Comparison of ENCODE assay signal across 30 cellular contexts in the genomic region with DNA sequence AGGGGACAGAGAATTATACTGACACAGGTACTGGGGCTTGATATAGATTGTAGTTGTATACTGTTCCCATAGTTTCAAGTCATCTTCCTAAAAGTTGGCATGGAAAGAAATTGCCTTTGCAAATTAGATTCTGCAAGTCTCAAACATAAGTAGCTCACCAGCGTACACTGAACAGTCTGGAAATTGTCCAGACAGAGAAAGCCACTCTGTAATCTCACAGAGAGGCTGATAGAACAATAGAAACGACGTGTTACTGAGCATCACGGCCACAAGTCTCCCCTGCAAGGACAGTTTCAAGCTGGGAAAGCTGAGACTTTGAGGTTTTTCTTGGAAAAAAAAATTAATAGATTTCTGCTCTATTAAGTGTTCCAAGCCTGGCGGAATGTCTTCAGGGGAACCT.
"Had no signal": no experiment of that assay in that cellular context is flagged by ENCODE, and none has a peak within 500 bp of the region (broad histone marks: within the 10 kb centered on the region; RNA-seq: fewer than 3 reads in every experiment).

No MANE protein-coding gene starts in this region.

- H3K27ac ChIP-seq: lower lobe of right lung, neural progenitor cell, neutrophil, parathyroid adenoma, right atrium auricular region, right lobe of liver, testis, thyroid gland, transverse colon, upper lobe of left lung, vagina had no signal

- H3K79me2 ChIP-seq: parathyroid adenoma had no signal

- DNase-seq: hippocampal formation; kidney glomerular epithelial cell; left cardiac atrium; lower lobe of right lung; mammary epithelial cell; mesendoderm; naive B cell; natural killer cell; nephron progenitor cell; occipital lobe; right lobe of liver; stimulated activated CD4-positive, alpha-beta T cell treated with anti-CD3 and anti-CD28 coated beads, Interleukin-1b, Interleukin-23, amount 100 ng/mL, for 48 hours; stimulated activated CD4-positive, alpha-beta T cell treated with anti-CD3 and anti-CD28 coated beads, Interleukin-2, amount 100 ng/mL, for 48 hours; stimulated activated CD4-positive, alpha-beta T cell treated with anti-CD3 and anti-CD28 coated beads, Interleukin-4, amount 100 ng/mL, for 4 hours; stimulated activated CD8-positive, alpha-beta memory T cell treated with anti-CD3 and anti-CD28 coated beads, Interleukin-4, amount 100 ng/mL, for 48 hours; stimulated activated naive CD4-positive, alpha-beta T cell treated with Interleukin-2 at 50 U/mL for 16 hours; stimulated activated naive CD8-positive, alpha-beta T cell treated with anti-CD3 and anti-CD28 coated beads, Interleukin-15, amount 100 ng/mL, for 72 hours; substantia nigra; testis; thyroid gland; transverse colon; upper lobe of left lung had no signal

- H3K4me1 ChIP-seq: lower lobe of right lung, neural progenitor cell, parathyroid adenoma, right atrium auricular region, right lobe of liver, testis, thyroid gland, transverse colon, upper lobe of left lung, vagina had no signal

- H3K9me3 ChIP-seq: lower lobe of right lung, neutrophil, right atrium auricular region, right lobe of liver, testis, thyroid gland, transverse colon, upper lobe of left lung, vagina had no signal

- ATAC-seq: left cardiac atrium; left lobe of liver; lower lobe of right lung; natural killer cell; right lobe of liver; stimulated activated memory B cell treated with anti-CD40 and anti-IgM and Interleukin-4, amounts not matched to agents 10 μg/mL and 1 μg/mL and 100 μg/mL, for 72 hours; stimulated activated naive CD8-positive, alpha-beta T cell treated with anti-CD3 and anti-CD28 coated beads, Interleukin-15, amount 100 ng/mL, for 72 hours had no signal

- H3K27me3 ChIP-seq: neural progenitor cell, neutrophil, right atrium auricular region, right lobe of liver, testis, thyroid gland, transverse colon, upper lobe of left lung, vagina had no signal

- H2AFZ ChIP-seq: neural progenitor cell, parathyroid adenoma had no signal

- H3K4me2 ChIP-seq: neural progenitor cell, smooth muscle cell had no signal

- H3K4me3 ChIP-seq: lower lobe of right lung, neural progenitor cell, right atrium auricular region, right lobe of liver, smooth muscle cell, testis, thyroid gland, transverse colon, upper lobe of left lung, vagina had no signal

- H3K36me3 ChIP-seq: lower lobe of right lung, neural progenitor cell, neutrophil, right atrium auricular region, right lobe of liver, thyroid gland, transverse colon, upper lobe of left lung, vagina had no signal
